In genomic region chr10:24723386-24723787, GRCh38 we compare ENCODE assay signal across 8 cellular contexts. TPM values are rescaled to one million over a fixed set of nuclear protein-coding genes. Genes with fewer than 3 reads are reported as not detected.
A peak's percentile ranks its signal among the peaks of the same experiment; 100 is the strongest.
DNase-seq lines count a peak whose midpoint lies in the region; ATAC-seq and TF ChIP-seq lines count a peak whose summit lies in the region.

No MANE protein-coding gene starts in this region.

- H3K36me3 ChIP-seq in naive thymus-derived CD4-positive, alpha-beta T cell (ENCODE audit: control insufficient read depth in 2 of 3, insufficient read depth in 3 of 3, low read length in 3 of 3) = peaks cover 0 to 4% (median 0%) of the 10 kb centered on the region in 3 experiments

- no peaks in the 10 kb centered on the region for H3K9me3 Mint-ChIP-seq in naive thymus-derived CD4-positive, alpha-beta T cell

- no peaks in the 10 kb centered on the region for H3K36me3 Mint-ChIP-seq in T-helper 17 cell (ENCODE audit: low read depth)
- peaks cover 0 to 1% (median 0%) of the 10 kb centered on the region in 5 donors for H3K36me3 Mint-ChIP-seq in naive thymus-derived CD4-positive, alpha-beta T cell

- H3K4me3 Mint-ChIP-seq in T-helper 17 cell = peak overlapping the region; percentile 36
- H3K4me3 Mint-ChIP-seq in naive thymus-derived CD4-positive, alpha-beta T cell = peak overlapping the region in 7 of 10 donors; percentile 39 to 96 (median 68)

- CTCF ChIA-PET in naive thymus-derived CD4-positive, alpha-beta T cell (lab: Charles Lee) = interaction anchor here (0.6 kb wide), 2 partner anchors 11 to 261 kb away, joined by 4 to 6 read pairs; no protein-coding TSS in a partner anchor

- peak overlapping the region; percentile 71 for H3K4me3 ChIP-seq in naive thymus-derived CD4-positive, alpha-beta T cell (ENCODE audit: low read length)

- ATAC-seq in GM18517 (IDR thresholded peaks at IDR 0.05; ENCODE audit: unreplicated experiment) = peak; percentile 27
- ATAC-seq in HG03039 (IDR thresholded peaks at IDR 0.05; ENCODE audit: unreplicated experiment) = peak; percentile 17
- ATAC-seq in T-helper 17 cell = no peak
- no peak for ATAC-seq in naive thymus-derived CD4-positive, alpha-beta T cell

- no peak overlapping the region for H3K27ac Mint-ChIP-seq in T-helper 17 cell
- peak overlapping the region in 1 of 9 donors; percentile 38 for H3K27ac Mint-ChIP-seq in naive thymus-derived CD4-positive, alpha-beta T cell

- H3K27me3 ChIP-seq in naive thymus-derived CD4-positive, alpha-beta T cell (ENCODE audit: control insufficient read depth in 2 of 2, insufficient read depth in 2 of 2, low read length in 2 of 2) = no peaks in the 10 kb centered on the region

- intact Hi-C loops in naive thymus-derived CD4-positive, alpha-beta T cell (cut with micrococcal nuclease) = loop anchor here (5.0 to 10.0 kb wide), 6 partner anchors 99 to 1361 kb away; no protein-coding TSS in a partner anchor

- H3K4me1 ChIP-seq in naive thymus-derived CD4-positive, alpha-beta T cell (ENCODE audit: control insufficient read depth in 2 of 2, insufficient read depth in 2 of 2, low read length in 2 of 2) = peaks cover 0 to 12% of the 10 kb centered on the region in 2 donors

- 0 out of 2 replicates have a peak, but pooled peaks have one; percentile 0 for TF ChIP-seq CTCF in 22Rv1 (IDR thresholded peaks at IDR 0.05)

- peaks cover 8% of the 10 kb centered on the region for H3K4me1 Mint-ChIP-seq in T-helper 17 cell
- peaks cover 9 to 33% (median 19%) of the 10 kb centered on the region in 7 donors for H3K4me1 Mint-ChIP-seq in naive thymus-derived CD4-positive, alpha-beta T cell

- H3K27me3 Mint-ChIP-seq in T-helper 17 cell = no peaks in the 10 kb centered on the region
- H3K27me3 Mint-ChIP-seq in naive thymus-derived CD4-positive, alpha-beta T cell = peaks cover 0 to 6% (median 0%) of the 10 kb centered on the region in 5 donors

- H3K9me3 ChIP-seq in T-helper 17 cell (ENCODE audit: control insufficient read depth, low read length, poor library complexity, severe bottlenecking) = no peaks in the 10 kb centered on the region
- H3K9me3 ChIP-seq in naive thymus-derived CD4-positive, alpha-beta T cell (ENCODE audit: control insufficient read depth in 2 of 3, low read length in 3 of 3) = no peaks in the 10 kb centered on the region

- POLR2A ChIA-PET in naive thymus-derived CD4-positive, alpha-beta T cell (lab: Charles Lee) = interaction anchor here (0.7 to 1.5 kb wide), 5 partner anchors 17 to 223 kb away, joined by 3 to 11 read pairs (median 4); no protein-coding TSS in a partner anchor

- in situ Hi-C loops in G401 (cut with HindIII; ENCODE audit: low sequenced_read_pairs) = no loop called here

- H3K27ac ChIP-seq in 22Rv1 = peak overlapping the region; percentile 88
- peak overlapping the region; percentile 68 for H3K27ac ChIP-seq in naive thymus-derived CD4-positive, alpha-beta T cell (ENCODE audit: low read depth, low read length)

- DNase-seq in T-helper 17 cell (peak in 2 of 3 donors; percentile 11 to 31), dermis blood vessel endothelial cell (peak; percentile 57), G401 (ENCODE audit: low spot score) (no peak), NCI-H524 treated with DMSO at 0.1 percent for 48 hours (lab: John Stamatoyannopoulos, UW) (no peak)
- peak in 7 of 9 donors; percentile 11 to 53 (median 20) for DNase-seq in naive thymus-derived CD4-positive, alpha-beta T cell

RNA-seq across cellular contexts. Expression of gene ARHGAP21, which starts 0.3 kb away (rescaled TPM):
- total RNA-seq in T-helper 17 cell = 10 to 100 TPM; 26.6 to 71.2 TPM
- 92.2 and 118 TPM in 2 replicates for total RNA-seq in dermis blood vessel endothelial cell
- total RNA-seq in naive thymus-derived CD4-positive, alpha-beta T cell = 10 to 100 TPM; 27.3 to 40.0 (median 35.2) TPM
- 10 to 100 TPM in 1 of 2 donors, 1 to 10 TPM in 1; 9.5 to 11.2 TPM for polyA plus RNA-seq in naive thymus-derived CD4-positive, alpha-beta T cell
- 13.4 and 21.5 TPM in 2 replicates for total RNA-seq in G401 (2014; rRNA removed; shearing (Covaris generic))

Comparison
In these comparisons a context has a peak if more than half of its experiments do, and no peak if none do; other contexts are left out.
1. ATAC-seq: peak in GM18517 (single experiment) and HG03039 (single experiment); none in T-helper 17 cell (single experiment) and naive thymus-derived CD4-positive, alpha-beta T cell (single experiment).
2. DNase-seq: peak in T-helper 17 cell (2 of 3), dermis blood vessel endothelial cell (single experiment) and naive thymus-derived CD4-positive, alpha-beta T cell (7 of 9); none in G401 (single experiment) and NCI-H524 treated with DMSO at 0.1 percent for 48 hours (single experiment).